4 cellular contexts compared by ENCODE assay signal in genomic region chrX:154211499-154211898, GRCh38. TPM values are rescaled to one million over a fixed set of nuclear protein-coding genes. Genes with fewer than 3 reads are reported as not detected.
"Had no signal": no experiment of that assay in that cellular context is flagged by ENCODE, and none has a peak within 500 bp of the region (broad histone marks: within the 10 kb centered on the region; RNA-seq: fewer than 3 reads in every experiment).

No MANE protein-coding gene starts in this region.

RNA-seq across cellular contexts. Expression of gene OPN1MW2, which starts 8.1 kb away (rescaled TPM):
- total RNA-seq: LHCN-M2, M059J, MCF 10A, NCI-H460 had no signal

RNA-seq across cellular contexts. Expression of gene OPN1MW, which starts 29.1 kb away (rescaled TPM):
- total RNA-seq: LHCN-M2, M059J, MCF 10A, NCI-H460 had no signal

RNA-seq across cellular contexts. Expression of gene OPN1MW3, which starts 45.9 kb away (rescaled TPM):
- total RNA-seq: LHCN-M2, M059J, MCF 10A, NCI-H460 had no signal
